1 cellular context compared by ENCODE assay signal in genomic region chr10:31928531-31929259, GRCh38.
TF ChIP-seq lines count a peak whose summit lies in the region.

A gene with protein sequence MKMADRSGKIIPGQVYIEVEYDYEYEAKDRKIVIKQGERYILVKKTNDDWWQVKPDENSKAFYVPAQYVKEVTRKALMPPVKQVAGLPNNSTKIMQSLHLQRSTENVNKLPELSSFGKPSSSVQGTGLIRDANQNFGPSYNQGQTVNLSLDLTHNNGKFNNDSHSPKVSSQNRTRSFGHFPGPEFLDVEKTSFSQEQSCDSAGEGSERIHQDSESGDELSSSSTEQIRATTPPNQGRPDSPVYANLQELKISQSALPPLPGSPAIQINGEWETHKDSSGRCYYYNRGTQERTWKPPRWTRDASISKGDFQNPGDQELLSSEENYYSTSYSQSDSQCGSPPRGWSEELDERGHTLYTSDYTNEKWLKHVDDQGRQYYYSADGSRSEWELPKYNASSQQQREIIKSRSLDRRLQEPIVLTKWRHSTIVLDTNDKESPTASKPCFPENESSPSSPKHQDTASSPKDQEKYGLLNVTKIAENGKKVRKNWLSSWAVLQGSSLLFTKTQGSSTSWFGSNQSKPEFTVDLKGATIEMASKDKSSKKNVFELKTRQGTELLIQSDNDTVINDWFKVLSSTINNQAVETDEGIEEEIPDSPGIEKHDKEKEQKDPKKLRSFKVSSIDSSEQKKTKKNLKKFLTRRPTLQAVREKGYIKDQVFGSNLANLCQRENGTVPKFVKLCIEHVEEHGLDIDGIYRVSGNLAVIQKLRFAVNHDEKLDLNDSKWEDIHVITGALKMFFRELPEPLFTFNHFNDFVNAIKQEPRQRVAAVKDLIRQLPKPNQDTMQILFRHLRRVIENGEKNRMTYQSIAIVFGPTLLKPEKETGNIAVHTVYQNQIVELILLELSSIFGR (minus strand): TSS chr10:31928831. CDS start chr10:31908855, 19,976 bp downstream.

TF ChIP-seq in HepG2, 621 proteins besides CTCF, POLR2A, EP300 and RAD21 (continued from another document and continues in another):
- peak; percentile 45; the same call in 1 of the 2 replicates for TF ChIP-seq ZBTB43 (CRISPR knock-in tag; conservative IDR thresholded peaks at IDR 0.05)
- no peak for TF ChIP-seq RARG (CRISPR knock-in tag; IDR thresholded peaks at IDR 0.05; ENCODE audit: low read depth)
- 0 out of 2 replicates have a peak, but pooled peaks have one; percentile 12 for TF ChIP-seq ZBTB7A (CRISPR knock-in tag; IDR thresholded peaks at IDR 0.05)
- TF ChIP-seq ZNF451 (CRISPR knock-in tag; IDR thresholded peaks at IDR 0.05), result peak; percentile 26; the same call in 1 of the 2 replicates
- TF ChIP-seq ZFP82 (CRISPR knock-in tag; IDR thresholded peaks at IDR 0.05; ENCODE audit: borderline replicate concordance), result 0 out of 2 replicates have a peak, but pooled peaks have one; percentile 2
- no peak for TF ChIP-seq HMGA1 (CRISPR knock-in tag; conservative IDR thresholded peaks at IDR 0.05)
- 0 out of 2 replicates have a peak, but pooled peaks have one; percentile 29 for TF ChIP-seq KMT2B (CRISPR knock-in tag; IDR thresholded peaks at IDR 0.05)
- TF ChIP-seq, protein P1, sequence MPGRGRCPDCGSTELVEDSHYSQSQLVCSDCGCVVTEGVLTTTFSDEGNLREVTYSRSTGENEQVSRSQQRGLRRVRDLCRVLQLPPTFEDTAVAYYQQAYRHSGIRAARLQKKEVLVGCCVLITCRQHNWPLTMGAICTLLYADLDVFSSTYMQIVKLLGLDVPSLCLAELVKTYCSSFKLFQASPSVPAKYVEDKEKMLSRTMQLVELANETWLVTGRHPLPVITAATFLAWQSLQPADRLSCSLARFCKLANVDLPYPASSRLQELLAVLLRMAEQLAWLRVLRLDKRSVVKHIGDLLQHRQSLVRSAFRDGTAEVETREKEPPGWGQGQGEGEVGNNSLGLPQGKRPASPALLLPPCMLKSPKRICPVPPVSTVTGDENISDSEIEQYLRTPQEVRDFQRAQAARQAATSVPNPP (CRISPR knock-in tag; IDR thresholded peaks at IDR 0.05), result no peak
- peak; percentile 39; the same call in 1 of the 2 replicates for TF ChIP-seq AHR (CRISPR knock-in tag; IDR thresholded peaks at IDR 0.05)
- TF ChIP-seq SALL1 (CRISPR knock-in tag; IDR thresholded peaks at IDR 0.05), result peak; percentile 73
- no peak; the same call in 1 of the 2 replicates for TF ChIP-seq ZNF142 (CRISPR knock-in tag; IDR thresholded peaks at IDR 0.05)
- TF ChIP-seq, protein P2, sequence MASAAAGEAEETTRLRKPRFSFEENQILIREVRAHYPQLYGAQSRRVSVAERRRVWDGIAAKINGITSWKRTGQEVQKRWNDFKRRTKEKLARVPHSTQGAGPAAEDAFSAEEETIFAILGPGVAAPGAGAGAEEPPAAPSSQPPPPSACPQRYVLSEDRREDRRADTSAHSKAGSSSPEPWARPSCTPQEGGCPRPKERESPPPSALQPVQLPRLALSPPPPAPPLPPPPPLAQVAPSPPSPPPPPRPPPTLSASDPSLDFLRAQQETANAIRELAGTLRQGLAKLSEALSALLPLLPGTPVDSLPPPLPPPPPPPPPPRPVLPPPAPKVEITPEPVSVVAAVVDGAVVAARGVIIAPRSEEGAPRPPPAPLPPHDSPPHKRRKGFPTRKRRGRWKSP (CRISPR knock-in tag; IDR thresholded peaks at IDR 0.05), result peak; percentile 64
- TF ChIP-seq SAFB2 (CRISPR knock-in tag; IDR thresholded peaks at IDR 0.05; ENCODE audit: borderline replicate concordance, low read depth), result peak; percentile 84
- TF ChIP-seq MXD4 (CRISPR knock-in tag; IDR thresholded peaks at IDR 0.05), result no peak
- peak; percentile 52; the same call in 1 of the 2 replicates for TF ChIP-seq RARA (CRISPR knock-in tag; IDR thresholded peaks at IDR 0.05)
- TF ChIP-seq PHF8 (CRISPR knock-in tag; IDR thresholded peaks at IDR 0.05), result peak; percentile 85
- peak; percentile 78; the same call in 1 of the 2 replicates for TF ChIP-seq ZNF138 (CRISPR knock-in tag; IDR thresholded peaks at IDR 0.05; ENCODE audit: low read depth)
- TF ChIP-seq ZFX (CRISPR knock-in tag; IDR thresholded peaks at IDR 0.05; ENCODE audit: low read depth), result peak; percentile 75
- peak; percentile 76 for TF ChIP-seq ASH2L (IDR thresholded peaks at IDR 0.05; ENCODE audit: insufficient read length, low read depth, low read length)
- no peak for TF ChIP-seq IKZF1 (IDR thresholded peaks at IDR 0.05)
- TF ChIP-seq, protein P3, sequence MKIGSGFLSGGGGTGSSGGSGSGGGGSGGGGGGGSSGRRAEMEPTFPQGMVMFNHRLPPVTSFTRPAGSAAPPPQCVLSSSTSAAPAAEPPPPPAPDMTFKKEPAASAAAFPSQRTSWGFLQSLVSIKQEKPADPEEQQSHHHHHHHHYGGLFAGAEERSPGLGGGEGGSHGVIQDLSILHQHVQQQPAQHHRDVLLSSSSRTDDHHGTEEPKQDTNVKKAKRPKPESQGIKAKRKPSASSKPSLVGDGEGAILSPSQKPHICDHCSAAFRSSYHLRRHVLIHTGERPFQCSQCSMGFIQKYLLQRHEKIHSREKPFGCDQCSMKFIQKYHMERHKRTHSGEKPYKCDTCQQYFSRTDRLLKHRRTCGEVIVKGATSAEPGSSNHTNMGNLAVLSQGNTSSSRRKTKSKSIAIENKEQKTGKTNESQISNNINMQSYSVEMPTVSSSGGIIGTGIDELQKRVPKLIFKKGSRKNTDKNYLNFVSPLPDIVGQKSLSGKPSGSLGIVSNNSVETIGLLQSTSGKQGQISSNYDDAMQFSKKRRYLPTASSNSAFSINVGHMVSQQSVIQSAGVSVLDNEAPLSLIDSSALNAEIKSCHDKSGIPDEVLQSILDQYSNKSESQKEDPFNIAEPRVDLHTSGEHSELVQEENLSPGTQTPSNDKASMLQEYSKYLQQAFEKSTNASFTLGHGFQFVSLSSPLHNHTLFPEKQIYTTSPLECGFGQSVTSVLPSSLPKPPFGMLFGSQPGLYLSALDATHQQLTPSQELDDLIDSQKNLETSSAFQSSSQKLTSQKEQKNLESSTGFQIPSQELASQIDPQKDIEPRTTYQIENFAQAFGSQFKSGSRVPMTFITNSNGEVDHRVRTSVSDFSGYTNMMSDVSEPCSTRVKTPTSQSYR (CRISPR knock-in tag; IDR thresholded peaks at IDR 0.05; ENCODE audit: borderline replicate concordance), result peak; percentile 31; the same call in 1 of the 2 replicates
- TF ChIP-seq IRF9 (CRISPR knock-in tag; IDR thresholded peaks at IDR 0.05; ENCODE audit: borderline replicate concordance), result peak; percentile 37; the same call in 1 of the 2 replicates
- TF ChIP-seq PPARG (CRISPR knock-in tag; conservative IDR thresholded peaks at IDR 0.05), result peak; percentile 32; the same call in 1 of the 2 replicates
- peak; percentile 52; the same call in 1 of the 2 replicates for TF ChIP-seq ZNF224 (CRISPR knock-in tag; IDR thresholded peaks at IDR 0.05)
- TF ChIP-seq ZNF703 (CRISPR knock-in tag; IDR thresholded peaks at IDR 0.05; ENCODE audit: borderline replicate concordance), result peak; percentile 78; the same call in 1 of the 2 replicates
- TF ChIP-seq, protein P4, sequence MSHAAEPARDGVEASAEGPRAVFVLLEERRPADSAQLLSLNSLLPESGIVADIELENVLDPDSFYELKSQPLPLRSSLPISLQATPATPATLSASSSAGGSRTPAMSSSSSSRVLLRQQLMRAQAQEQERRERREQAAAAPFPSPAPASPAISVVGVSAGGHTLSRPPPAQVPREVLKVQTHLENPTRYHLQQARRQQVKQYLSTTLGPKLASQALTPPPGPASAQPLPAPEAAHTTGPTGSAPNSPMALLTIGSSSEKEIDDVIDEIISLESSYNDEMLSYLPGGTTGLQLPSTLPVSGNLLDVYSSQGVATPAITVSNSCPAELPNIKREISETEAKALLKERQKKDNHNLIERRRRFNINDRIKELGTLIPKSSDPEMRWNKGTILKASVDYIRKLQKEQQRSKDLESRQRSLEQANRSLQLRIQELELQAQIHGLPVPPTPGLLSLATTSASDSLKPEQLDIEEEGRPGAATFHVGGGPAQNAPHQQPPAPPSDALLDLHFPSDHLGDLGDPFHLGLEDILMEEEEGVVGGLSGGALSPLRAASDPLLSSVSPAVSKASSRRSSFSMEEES (CRISPR knock-in tag; IDR thresholded peaks at IDR 0.05), result peak; percentile 81
- no peak for TF ChIP-seq KAT7 (CRISPR knock-in tag; IDR thresholded peaks at IDR 0.05; ENCODE audit: borderline replicate concordance)
- TF ChIP-seq ZNF331 (CRISPR knock-in tag; IDR thresholded peaks at IDR 0.05), result 0 out of 2 replicates have a peak, but pooled peaks have one; percentile 44
- peak; percentile 98 for TF ChIP-seq BHLHE40 (IDR thresholded peaks at IDR 0.05; ENCODE audit: low read length)
- TF ChIP-seq HOXA3 (CRISPR knock-in tag; IDR thresholded peaks at IDR 0.05), result peak; percentile 18; the same call in 1 of the 2 replicates
- TF ChIP-seq SP5 (CRISPR knock-in tag; IDR thresholded peaks at IDR 0.05; ENCODE audit: borderline replicate concordance, low read depth), result peak; percentile 77
- peak; percentile 21 for TF ChIP-seq PHF5A (CRISPR knock-in tag; IDR thresholded peaks at IDR 0.05; ENCODE audit: low read depth, unreplicated experiment)
- peak; percentile 31 for TF ChIP-seq ZNF282 (IDR thresholded peaks at IDR 0.05; ENCODE audit: partially characterized antibody)
- TF ChIP-seq SOX6 (IDR thresholded peaks at IDR 0.05), result no peak
- TF ChIP-seq SOX6 (CRISPR knock-in tag; IDR thresholded peaks at IDR 0.05), result 0 out of 2 replicates have a peak, but pooled peaks have one; percentile 35
- peak; percentile 44; the same call in 1 of the 2 replicates for TF ChIP-seq KDM5A (IDR thresholded peaks at IDR 0.05; ENCODE audit: borderline replicate concordance, low read length)
- TF ChIP-seq SRSF1 (optimal IDR thresholded peaks at IDR 0.05; ENCODE audit: low read depth, low read length), result peak; percentile 54
- TF ChIP-seq SMARCC2 (IDR thresholded peaks at IDR 0.05), result no peak
- no peak for TF ChIP-seq YY1 (IDR thresholded peaks at IDR 0.05; ENCODE audit: insufficient read depth, insufficient replicate concordance, low read depth, low read length)
